Comparison of ENCODE assay signal across 26 cellular contexts in genomic region chr17:81099888-81100287, GRCh38.
"Had no signal": no experiment of that assay in that cellular context is flagged by ENCODE, and none has a peak within 500 bp of the region (broad histone marks: within the 10 kb centered on the region; RNA-seq: fewer than 3 reads in every experiment).

No MANE protein-coding gene starts in this region.

- H3K36me3 Mint-ChIP-seq: naive B cell had no signal

- H3K4me3 ChIP-seq: colonic mucosa, hepatocyte, left ventricle myocardium inferior, lung, spleen, thyroid gland, upper lobe of left lung had no signal

- H3K36me3 ChIP-seq: colonic mucosa had no signal

- H3K27ac Mint-ChIP-seq: naive B cell; nephron progenitor cell; stimulated activated naive B cell treated with anti-CD40 and anti-IgM and Interleukin-4, amounts not matched to agents 10 μg/mL and 1 μg/mL and 100 μg/mL, for 72 hours had no signal

- H3K27me3 ChIP-seq: colonic mucosa, foreskin keratinocyte, hepatocyte, thyroid gland, upper lobe of left lung had no signal

- H3K4me3 Mint-ChIP-seq: endodermal cell; nephron progenitor cell; stimulated activated naive B cell treated with anti-CD40 and anti-IgM and Interleukin-4, amounts not matched to agents 10 μg/mL and 1 μg/mL and 100 μg/mL, for 72 hours had no signal

- H3K27ac ChIP-seq: colonic mucosa, foreskin keratinocyte, hepatocyte, left ventricle myocardium inferior, spleen, thyroid gland, upper lobe of left lung had no signal

- H3K9me3 Mint-ChIP-seq: endodermal cell; naive B cell; nephron progenitor cell; stimulated activated naive B cell treated with anti-CD40 and anti-IgM and Interleukin-4, amounts not matched to agents 10 μg/mL and 1 μg/mL and 100 μg/mL, for 72 hours; stimulated activated naive CD8-positive, alpha-beta T cell treated with anti-CD3 and anti-CD28 coated beads, Interleukin-15, amount 100 ng/mL, for 72 hours had no signal

- H3K79me2 ChIP-seq: hepatocyte had no signal

- H3K27me3 Mint-ChIP-seq: stimulated activated naive CD8-positive, alpha-beta T cell treated with anti-CD3 and anti-CD28 coated beads, Interleukin-15, amount 100 ng/mL, for 72 hours had no signal

- ATAC-seq: foreskin keratinocyte; left cardiac atrium; sciatic nerve; stimulated activated naive B cell treated with anti-CD40 and anti-IgM and Interleukin-4, amounts not matched to agents 10 μg/mL and 1 μg/mL and 100 μg/mL, for 72 hours; stimulated activated naive CD8-positive, alpha-beta T cell treated with anti-CD3 and anti-CD28 coated beads, Interleukin-15, amount 100 ng/mL, for 72 hours had no signal

- H3K4me2 ChIP-seq: hepatocyte had no signal

- DNase-seq: colonic mucosa; dermis blood vessel endothelial cell; endodermal cell; erythroblast; foreskin keratinocyte; head of caudate nucleus; kidney; left cardiac atrium; left ventricle myocardium inferior; mesenchymal stem cell; midbrain; naive B cell; nephron progenitor cell; posterior cingulate gyrus; spleen; stimulated activated CD4-positive, alpha-beta T cell treated with anti-CD3 and anti-CD28 coated beads, Interleukin-15, amount 100 ng/mL, for 24 hours; stimulated activated CD4-positive, alpha-beta T cell treated with anti-CD3 and anti-CD28 coated beads, Interleukin-1b, Interleukin-23, amount 100 ng/mL, for 48 hours; stimulated activated CD4-positive, alpha-beta T cell treated with anti-CD3 and anti-CD28 coated beads, Interleukin-4, amount 100 ng/mL, for 24 hours; stimulated activated naive B cell treated with anti-CD40 and anti-IgM and Interleukin-4, amounts not matched to agents 10 μg/mL and 1 μg/mL and 100 μg/mL, for 72 hours; stimulated activated naive CD8-positive, alpha-beta T cell treated with anti-CD3 and anti-CD28 coated beads, Interleukin-15, amount 100 ng/mL, for 72 hours; thyroid gland had no signal

- FAIRE-seq: endothelial cell of umbilical vein, kidney had no signal

- H2AFZ ChIP-seq: hepatocyte had no signal

- H3K9me3 ChIP-seq: colonic mucosa, left ventricle myocardium inferior, spleen, thyroid gland, upper lobe of left lung had no signal
